8 cellular contexts compared by ENCODE assay signal in genomic region chr16:67244387-67245188, GRCh38. TPM values are rescaled to one million over a fixed set of nuclear protein-coding genes. Genes with fewer than 3 reads are reported as not detected.
DNase-seq lines count a peak whose midpoint lies in the region; TF ChIP-seq lines count a peak whose summit lies in the region.

No MANE protein-coding gene starts in this region.

- peaks cover 2% of the 10 kb centered on the region for H3K27me3 Mint-ChIP-seq in HFFc6 (ENCODE audit: insufficient read depth)

- H3K36me3 ChIP-seq in esophagus squamous epithelium, result peaks cover 0 to 1% (median 0%) of the 10 kb centered on the region in 3 donors
- no peaks in the 10 kb centered on the region for H3K36me3 ChIP-seq in thymus (ENCODE audit: control insufficient read depth, insufficient read depth)

- TF ChIP-seq CTCF in GM10266 (IDR thresholded peaks at IDR 0.05; ENCODE audit: control insufficient read depth, insufficient read depth, low read depth, missing control alignments) (no peak), HFFc6 (IDR thresholded peaks at IDR 0.05) (0 out of 2 replicates have a peak, but pooled peaks have one; percentile 32), esophagus squamous epithelium (IDR thresholded peaks at IDR 0.05) (peak in 1 of 6 experiments; percentile 26)

- H3K9me3 Mint-ChIP-seq in HFFc6, result no peaks in the 10 kb centered on the region

- peak overlapping the region; percentile 89 for H3K4me3 Mint-ChIP-seq in HFFc6

- WGBS in esophagus squamous epithelium, 2 donors, result 18 to 27% methylated on average over 4 of the region's 5 CpGs
- WGBS in thymus, result 7% methylated on average over 5 of the region's 5 CpGs

- H3K4me1 ChIP-seq in esophagus squamous epithelium, result peaks cover 40 to 92% (median 59%) of the 10 kb centered on the region in 3 donors
- H3K4me1 ChIP-seq in thymus (ENCODE audit: control insufficient read depth, insufficient read depth, low read length), result peaks cover 20% of the 10 kb centered on the region

- TF ChIP-seq POLR2A in esophagus squamous epithelium (IDR thresholded peaks at IDR 0.05), result peak in 1 of 4 donors; percentile 12

- H3K4me3 ChIP-seq in esophagus squamous epithelium (peak overlapping the region in 2 of 4 donors; percentile 58 to 76), thymus (ENCODE audit: low read length) (no peak overlapping the region)

- intact Hi-C loops in esophagus squamous epithelium (cut with DNase I), result no loop called here

- H3K27ac Mint-ChIP-seq in HFFc6, result peak overlapping the region; percentile 97

- H3K27ac ChIP-seq in esophagus squamous epithelium (peak overlapping the region; percentile 81 to 95 (median 84)), thymus (ENCODE audit: low read depth) (peak overlapping the region; percentile 58)

- H3K4me1 Mint-ChIP-seq in HFFc6 (ENCODE audit: low read depth), result peaks cover 70% of the 10 kb centered on the region

- H3K9me3 ChIP-seq in esophagus squamous epithelium, result no peaks in the 10 kb centered on the region
- no peaks in the 10 kb centered on the region for H3K9me3 ChIP-seq in thymus (ENCODE audit: control insufficient read depth)

- DNase-seq in GM10266 (ENCODE audit: extremely low spot score), result peak; percentile 90
- DNase-seq in HFFc6, result peak; percentile 94
- peak; percentile 94 for DNase-seq in NCI-H226
- peak; percentile 62 for DNase-seq in activated CD8-positive, alpha-beta memory T cell treated with anti-CD3 and anti-CD28 coated beads, Interleukin-2, amount 50 U/mL, for 1 hour (ENCODE audit: extremely low read depth)
- peak; percentile 40 for DNase-seq in esophagus squamous epithelium (lab: John Stamatoyannopoulos, UW)
- peak; percentile 62 for DNase-seq in non-pigmented ciliary epithelial cell (ENCODE audit: low read depth)
- no peak for DNase-seq in cerebellum (ENCODE audit: low spot score)

- H3K27me3 ChIP-seq in esophagus squamous epithelium, result peaks cover 0 to 19% (median 2%) of the 10 kb centered on the region in 4 donors
- H3K27me3 ChIP-seq in thymus (ENCODE audit: control insufficient read depth, insufficient read depth), result peaks cover 10% of the 10 kb centered on the region

- no peaks in the 10 kb centered on the region; the same call in 1 of the 2 replicates for H3K36me3 Mint-ChIP-seq in HFFc6 (ENCODE audit: low read depth)

RNA-seq across cellular contexts. Expression of gene FHOD1, which starts 2.7 kb away (rescaled TPM):
- 10 to 100 TPM; 46.3 to 55.9 (median 51.1) TPM for total RNA-seq in HFFc6 (2021; fragmentation: NEBNext Ultra II Directional; extraction: Animal tissue kit (Norgen Biotek cat#: 25700))
- total RNA-seq in esophagus squamous epithelium, result 1 to 10 TPM; 1.9 to 7.4 (median 5.3) TPM
- 27.8 TPM for polyA plus RNA-seq in thymus
- 5.8 TPM for total RNA-seq in cerebellum

RNA-seq across cellular contexts. Expression of gene SLC9A5, which starts 4.2 kb away (rescaled TPM):
- total RNA-seq in HFFc6 (2021; fragmentation: NEBNext Ultra II Directional; extraction: Animal tissue kit (Norgen Biotek cat#: 25700)), result 1 to 10 TPM; 3.3 to 4.2 (median 3.7) TPM
- total RNA-seq in esophagus squamous epithelium, result under 1 TPM in 1 of 4 donors, not detected in 3; 0.19 TPM
- 1.1 TPM for polyA plus RNA-seq in thymus
- 3.9 TPM for total RNA-seq in cerebellum

RNA-seq across cellular contexts. Expression of gene TMEM208, which starts 17.7 kb away (rescaled TPM):
- total RNA-seq in HFFc6 (2021; fragmentation: NEBNext Ultra II Directional; extraction: Animal tissue kit (Norgen Biotek cat#: 25700)), result 10 to 100 TPM; 50.9 to 67.8 (median 58.4) TPM
- total RNA-seq in esophagus squamous epithelium (10 to 100 TPM; 24.4 to 36.0 (median 31.7) TPM), cerebellum (10.7 TPM)
- polyA plus RNA-seq in thymus, result 71.8 TPM

RNA-seq across cellular contexts. Expression of gene PLEKHG4, which starts 34.7 kb away (rescaled TPM):
- 10 to 100 TPM in 5 of 6 experiments, 1 to 10 TPM in 1; 8.6 to 14.1 (median 13.0) TPM for total RNA-seq in HFFc6 (2021; fragmentation: NEBNext Ultra II Directional; extraction: Animal tissue kit (Norgen Biotek cat#: 25700))
- 10 to 100 TPM in 1 of 4 donors, 1 to 10 TPM in 3; 5.0 to 11.4 (median 7.5) TPM for total RNA-seq in esophagus squamous epithelium
- 16.8 TPM for polyA plus RNA-seq in thymus
- 3.9 TPM for total RNA-seq in cerebellum

RNA-seq across cellular contexts. Expression of gene ELMO3, which starts 45.7 kb away (rescaled TPM):
- 1 to 10 TPM in 3 of 6 experiments, under 1 TPM in 3; 0.79 to 1.3 (median 1.1) TPM for total RNA-seq in HFFc6 (2021; fragmentation: NEBNext Ultra II Directional; extraction: Animal tissue kit (Norgen Biotek cat#: 25700))
- total RNA-seq in esophagus squamous epithelium, result 10 to 100 TPM; 30.1 to 35.9 (median 32.9) TPM
- 15.3 TPM for polyA plus RNA-seq in thymus
- 0.54 TPM for total RNA-seq in cerebellum
